In the genomic region with DNA sequence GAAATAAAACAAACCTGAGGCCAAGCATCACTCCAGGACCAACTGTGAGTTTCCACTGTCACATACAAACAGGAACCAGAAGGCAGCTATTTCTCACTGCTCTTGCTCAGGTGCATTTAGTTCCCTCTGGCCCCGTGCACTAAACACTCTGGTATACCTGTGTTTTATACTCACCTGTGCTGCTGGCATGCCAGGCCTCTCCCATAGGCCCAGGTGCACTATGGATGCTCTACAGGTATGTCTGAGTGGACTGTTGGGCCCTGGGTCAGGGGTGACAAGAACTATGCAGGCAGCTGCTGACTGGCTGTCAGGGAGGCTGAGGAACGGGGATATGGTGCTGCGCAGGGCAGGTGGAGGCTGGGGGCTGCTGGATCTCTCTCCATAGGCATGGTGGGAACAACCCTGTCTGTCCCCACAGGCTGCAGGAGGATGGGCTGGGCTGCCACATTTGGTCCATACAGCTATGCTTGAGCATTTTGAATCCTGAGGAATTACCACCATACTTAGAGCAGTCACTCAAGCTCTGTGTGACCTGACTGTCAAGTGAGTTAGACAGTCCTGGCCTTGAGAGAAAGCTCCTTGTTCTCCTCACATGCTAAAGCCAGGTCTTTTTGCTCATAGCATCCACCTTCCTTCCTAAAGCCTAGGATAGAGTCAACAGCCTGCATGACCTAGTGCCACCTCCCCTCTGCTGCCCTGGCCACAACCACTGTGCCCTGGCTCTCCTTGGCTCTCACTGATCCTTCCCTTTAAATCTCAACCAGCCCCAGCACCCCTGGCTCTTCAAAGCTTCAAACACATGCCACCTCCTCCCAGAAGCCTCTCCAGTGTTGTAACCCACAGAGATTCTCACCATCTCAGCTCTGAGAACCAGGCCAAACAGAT, we compare ENCODE assay signal across 9 cellular contexts.
"Had no signal": no experiment of that assay in that cellular context is flagged by ENCODE, and none has a peak within 500 bp of the region (broad histone marks: within the 10 kb centered on the region; RNA-seq: fewer than 3 reads in every experiment).

No MANE protein-coding gene starts in this region.

- H3K4me3 Mint-ChIP-seq: activated CD4-positive, alpha-beta T cell treated with anti-CD3 and anti-CD28 coated beads for 36 hours; activated T-helper 1 cell treated with anti-CD3 and anti-CD28 coated beads, Interleukin-12 subunit alpha, Interleukin-12 subunit beta, Interleukin-2, Interleukin-4 antibody, amounts not matched to agents 30 ng/mL and 10 ng/mL and 1 ng/mL, durations not matched to agents 14 hours and 24 hours and 36 hours; mesothelial cell of epicardium; T-cell had no signal

- H3K27ac ChIP-seq: SK-N-MC, WERI-Rb-1 had no signal

- H3K27me3 Mint-ChIP-seq: activated CD4-positive, alpha-beta T cell treated with anti-CD3 and anti-CD28 coated beads for 36 hours; T-cell had no signal

- H3K27ac Mint-ChIP-seq: activated CD4-positive, alpha-beta T cell treated with anti-CD3 and anti-CD28 coated beads for 36 hours; activated T-helper 1 cell treated with anti-CD3 and anti-CD28 coated beads, Interleukin-12 subunit alpha, Interleukin-12 subunit beta, Interleukin-2, Interleukin-4 antibody, amounts not matched to agents 30 ng/mL and 10 ng/mL and 1 ng/mL, durations not matched to agents 14 hours and 24 hours and 36 hours; mesothelial cell of epicardium had no signal

- DNase-seq: activated CD4-positive, alpha-beta T cell treated with anti-CD3 and anti-CD28 coated beads for 36 hours; activated naive CD4-positive, alpha-beta T cell treated with Interleukin-2 at 50 U/mL for 16 hours; stimulated activated CD4-positive, alpha-beta T cell treated with anti-CD3 and anti-CD28 coated beads, Interleukin-2, amount 100 ng/mL, for 24 hours; stimulated activated naive CD4-positive, alpha-beta T cell; T-cell; WERI-Rb-1 had no signal

- H3K4me3 ChIP-seq: SK-N-MC had no signal

- H3K4me1 Mint-ChIP-seq: activated CD4-positive, alpha-beta T cell treated with anti-CD3 and anti-CD28 coated beads for 36 hours had no signal

- ATAC-seq: activated CD4-positive, alpha-beta T cell treated with anti-CD3 and anti-CD28 coated beads for 36 hours; T-cell had no signal

- H3K9me3 Mint-ChIP-seq: activated T-helper 1 cell treated with anti-CD3 and anti-CD28 coated beads, Interleukin-12 subunit alpha, Interleukin-12 subunit beta, Interleukin-2, Interleukin-4 antibody, amounts not matched to agents 30 ng/mL and 10 ng/mL and 1 ng/mL, durations not matched to agents 14 hours and 24 hours and 36 hours; mesothelial cell of epicardium; T-cell had no signal
